In genomic region chr20:63877755-63878470, GRCh38 we compare ENCODE assay signal across 2 cellular contexts.
TF ChIP-seq lines count a peak whose summit lies in the region.

No MANE protein-coding gene starts in this region.

TF ChIP-seq in HEK293, 187 proteins besides CTCF, POLR2A, EP300 and RAD21:
- peak; percentile 82 for TF ChIP-seq SCRT2 (tag by site-specific recombination; IDR thresholded peaks at IDR 0.05)
- TF ChIP-seq ZNF26 (tag by site-specific recombination; IDR thresholded peaks at IDR 0.05), result no peak

TF ChIP-seq in H1, 55 proteins besides CTCF, POLR2A, EP300 and RAD21:
- TF ChIP-seq GTF2F1 (IDR thresholded peaks at IDR 0.05; ENCODE audit: borderline replicate concordance, low read depth, low read length) (no peak), CEBPB (IDR thresholded peaks at IDR 0.05; ENCODE audit: low read depth, low read length) (no peak), POU5F1 (IDR thresholded peaks at IDR 0.05; ENCODE audit: low read depth, low read length) (no peak), HDAC2 (IDR thresholded peaks at IDR 0.05; ENCODE audit: borderline replicate concordance in 1 of 2, low read depth in 2 of 2, low read length in 2 of 2) (no peak), BACH1 (IDR thresholded peaks at IDR 0.05; ENCODE audit: low read length) (no peak), CBX5 (IDR thresholded peaks at IDR 0.05; ENCODE audit: low read depth, low read length) (no peak), BCL11A (IDR thresholded peaks at IDR 0.05; ENCODE audit: low read depth in 2 of 2, low read length in 2 of 2) (no peak), EZH2 (IDR thresholded peaks at IDR 0.05; ENCODE audit: low read depth, low read length, severe bottlenecking) (no peak), JUN (IDR thresholded peaks at IDR 0.05; ENCODE audit: low read depth, low read length) (no peak), BRCA1 (IDR thresholded peaks at IDR 0.05; ENCODE audit: low read depth, low read length) (no peak), CTBP2 (IDR thresholded peaks at IDR 0.05; ENCODE audit: borderline replicate concordance, insufficient read depth, insufficient read length, low read length) (no peak), SP2 (IDR thresholded peaks at IDR 0.05; ENCODE audit: low read length) (no peak), CREB1 (IDR thresholded peaks at IDR 0.05) (no peak), PHF8 (conservative IDR thresholded peaks at IDR 0.05; ENCODE audit: low read depth, low read length) (no peak), RBBP5 (IDR thresholded peaks at IDR 0.05; ENCODE audit: borderline replicate concordance, low read depth, low read length) (no peak)
- TF ChIP-seq, protein P1, sequence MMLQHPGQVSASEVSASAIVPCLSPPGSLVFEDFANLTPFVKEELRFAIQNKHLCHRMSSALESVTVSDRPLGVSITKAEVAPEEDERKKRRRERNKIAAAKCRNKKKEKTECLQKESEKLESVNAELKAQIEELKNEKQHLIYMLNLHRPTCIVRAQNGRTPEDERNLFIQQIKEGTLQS (IDR thresholded peaks at IDR 0.05; ENCODE audit: insufficient read depth, low read depth, low read length), result no peak
